ENCODE assay signal across 22 cellular contexts in the genomic region with DNA sequence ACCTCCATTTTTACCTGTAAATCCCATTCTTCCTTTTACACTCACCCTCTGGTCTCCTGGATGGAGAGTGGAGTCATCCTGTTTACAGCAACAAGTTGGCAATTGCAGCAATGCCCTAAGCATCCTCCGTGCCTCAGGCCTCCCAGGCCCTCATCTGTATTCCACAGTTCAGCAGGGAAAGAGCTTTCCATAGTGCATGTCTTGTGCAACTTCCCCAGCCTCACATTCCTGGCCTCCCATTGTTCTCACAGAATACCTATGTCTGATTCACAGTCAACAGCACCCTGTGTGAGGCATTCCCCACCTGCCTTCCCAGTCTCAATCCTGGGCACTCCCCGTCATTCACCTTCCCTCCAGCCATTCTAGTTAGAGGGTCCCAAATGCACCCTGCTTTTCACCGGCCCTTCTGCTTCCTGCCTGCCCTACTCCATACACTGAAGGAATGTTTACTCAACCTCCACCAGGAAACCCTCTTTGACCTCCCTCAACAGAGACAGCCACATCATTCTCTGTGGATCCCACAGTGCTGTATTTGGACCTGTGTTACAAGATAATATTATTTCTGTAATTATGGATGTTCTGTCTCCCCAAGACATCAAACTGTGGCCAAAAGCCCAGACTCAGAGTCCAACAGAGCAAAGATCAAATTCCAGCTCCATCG.
A peak's percentile ranks its signal among the peaks of the same experiment; 100 is the strongest.
DNase-seq lines count a peak whose midpoint lies in the region; TF ChIP-seq lines count a peak whose summit lies in the region.
"Had no signal": no experiment of that assay in that cellular context is flagged by ENCODE, and none has a peak within 500 bp of the region (broad histone marks: within the 10 kb centered on the region; RNA-seq: fewer than 3 reads in every experiment).

No MANE protein-coding gene starts in this region.

- intact Hi-C loops in esophagus muscularis mucosa (cut with DNase I): no loop called here

- H3K4me3 Mint-ChIP-seq in glutamatergic neuron (ENCODE audit: unreplicated experiment) (peak overlapping the region; percentile 16), neural crest cell (no peak overlapping the region)
- H3K4me3 Mint-ChIP-seq: CD8-positive, alpha-beta memory T cell; HFFc6; naive thymus-derived CD8-positive, alpha-beta T cell had no signal

- no peaks in the 10 kb centered on the region for H3K27me3 ChIP-seq in HUES48 (ENCODE audit: control insufficient read depth, insufficient read depth, low read length)
- no peaks in the 10 kb centered on the region for H3K27me3 ChIP-seq in esophagus muscularis mucosa
- H3K27me3 ChIP-seq: adrenal gland had no signal

- H3K9me3 ChIP-seq in HUES48 (ENCODE audit: control insufficient read depth, insufficient read depth, low read length) (0 out of 2 replicates have a peak, but pooled peaks cover 5% of the 10 kb centered on the region), esophagus muscularis mucosa (no peaks in the 10 kb centered on the region)
- H3K9me3 ChIP-seq: adrenal gland, prostate gland, spleen, suprapubic skin had no signal

- H3K27ac ChIP-seq in HUES48 (ENCODE audit: low read depth, low read length): peak overlapping the region; percentile 31
- no peak overlapping the region for H3K27ac ChIP-seq in esophagus muscularis mucosa (replicated peaks in 1 of 4)
- H3K27ac ChIP-seq: adrenal gland, prostate gland, spleen, suprapubic skin had no signal

- H3K4me1 Mint-ChIP-seq in glutamatergic neuron (ENCODE audit: low read depth, unreplicated experiment) (no peaks in the 10 kb centered on the region), neural crest cell (peaks cover 7% of the 10 kb centered on the region)
- H3K4me1 Mint-ChIP-seq: CD8-positive, alpha-beta memory T cell had no signal

- H3K27ac Mint-ChIP-seq in glutamatergic neuron (ENCODE audit: unreplicated experiment): no peak overlapping the region
- H3K27ac Mint-ChIP-seq in neural crest cell (ENCODE audit: unreplicated experiment): peak overlapping the region; percentile 3
- H3K27ac Mint-ChIP-seq: activated T-helper 2 cell treated with anti-CD3 and anti-CD28 coated beads, Interferon-gamma antibody, Interleukin-2, Interleukin-4, amounts not matched to agents 10 μg/mL and 5 μg/mL and 100 μg/mL, durations not matched to agents 14 hours and 24 hours and 36 hours; CD8-positive, alpha-beta memory T cell; HFFc6 had no signal

- peak; percentile 10 for DNase-seq in brain pericyte (ENCODE audit: low read depth, low spot score)
- no peak for DNase-seq in glutamatergic neuron
- DNase-seq in neural crest cell (ENCODE audit: low read depth, low spot score): no peak
- DNase-seq in epidermal melanocyte (ENCODE audit: insufficient read length, low spot score): no peak
- no peak for DNase-seq in hepatic stellate cell (ENCODE audit: low spot score)
- no peak for DNase-seq in activated gamma-delta T cell treated with Interleukin-2 at 50 U/mL for 16 hours
- DNase-seq in esophagus muscularis mucosa (ENCODE audit: extremely low spot score): no peak
- DNase-seq: activated CD4-positive, CD25-positive, alpha-beta regulatory T cell treated with anti-CD3 and anti-CD28 coated beads, Interleukin-2, amount 50 U/mL, for 72 hours; adrenal gland; CD8-positive, alpha-beta memory T cell; cerebellar nuclear complex; EL; HFFc6; naive thymus-derived CD8-positive, alpha-beta T cell; NCI-H1105; NCI-H526 treated with DMSO at 0.1 percent for 48 hours; OCI-M1; spleen had no signal

- TF ChIP-seq CTCF in glutamatergic neuron (IDR thresholded peaks at IDR 0.05; ENCODE audit: partially characterized antibody, unreplicated experiment) (no peak), neural crest cell (conservative IDR thresholded peaks at IDR 0.05) (no peak), esophagus muscularis mucosa (IDR thresholded peaks at IDR 0.05) (no peak)

- H3K36me3 Mint-ChIP-seq in glutamatergic neuron (ENCODE audit: unreplicated experiment): peaks cover 5% of the 10 kb centered on the region
- no peaks in the 10 kb centered on the region for H3K36me3 Mint-ChIP-seq in neural crest cell (ENCODE audit: low read depth)
- H3K36me3 Mint-ChIP-seq: CD8-positive, alpha-beta memory T cell; naive thymus-derived CD8-positive, alpha-beta T cell had no signal

- 39% methylated on average over 4 of the region's 4 CpGs for WGBS in esophagus muscularis mucosa

- H3K9me3 Mint-ChIP-seq in glutamatergic neuron (ENCODE audit: unreplicated experiment) (no peaks in the 10 kb centered on the region), neural crest cell (no peaks in the 10 kb centered on the region)
- H3K9me3 Mint-ChIP-seq: activated T-helper 2 cell treated with anti-CD3 and anti-CD28 coated beads, Interferon-gamma antibody, Interleukin-2, Interleukin-4, amounts not matched to agents 10 μg/mL and 5 μg/mL and 100 μg/mL, durations not matched to agents 14 hours and 24 hours and 36 hours had no signal

- no peak for TF ChIP-seq EP300 in esophagus muscularis mucosa (IDR thresholded peaks at IDR 0.05)

- no peak overlapping the region for H3K9ac ChIP-seq in HUES48 (ENCODE audit: low read depth, low read length)

- peaks cover 15% of the 10 kb centered on the region for H3K4me1 ChIP-seq in HUES48 (ENCODE audit: control insufficient read depth, insufficient read depth, low read length)
- H3K4me1 ChIP-seq in esophagus muscularis mucosa: no peaks in the 10 kb centered on the region
- H3K4me1 ChIP-seq: adrenal gland, prostate gland, spleen, suprapubic skin had no signal

- no peaks in the 10 kb centered on the region for H3K36me3 ChIP-seq in HUES48 (ENCODE audit: control insufficient read depth, insufficient read depth, low read length)
- H3K36me3 ChIP-seq in esophagus muscularis mucosa: no peaks in the 10 kb centered on the region
- H3K36me3 ChIP-seq: adrenal gland, prostate gland, spleen, suprapubic skin had no signal

- H3K4me3 ChIP-seq in HUES48 (ENCODE audit: low read depth, low read length) (no peak overlapping the region; the same call in 1 of the 2 replicates), esophagus muscularis mucosa (no peak overlapping the region)
- H3K4me3 ChIP-seq: adrenal gland, prostate gland, spleen, suprapubic skin had no signal

- H3K27me3 Mint-ChIP-seq in glutamatergic neuron (ENCODE audit: unreplicated experiment): peaks cover 2% of the 10 kb centered on the region
- H3K27me3 Mint-ChIP-seq in neural crest cell (ENCODE audit: low read depth): peaks cover 21% of the 10 kb centered on the region

- no peak for TF ChIP-seq POLR2A in esophagus muscularis mucosa (IDR thresholded peaks at IDR 0.05; ENCODE audit: low read depth)
